In the genomic region with DNA sequence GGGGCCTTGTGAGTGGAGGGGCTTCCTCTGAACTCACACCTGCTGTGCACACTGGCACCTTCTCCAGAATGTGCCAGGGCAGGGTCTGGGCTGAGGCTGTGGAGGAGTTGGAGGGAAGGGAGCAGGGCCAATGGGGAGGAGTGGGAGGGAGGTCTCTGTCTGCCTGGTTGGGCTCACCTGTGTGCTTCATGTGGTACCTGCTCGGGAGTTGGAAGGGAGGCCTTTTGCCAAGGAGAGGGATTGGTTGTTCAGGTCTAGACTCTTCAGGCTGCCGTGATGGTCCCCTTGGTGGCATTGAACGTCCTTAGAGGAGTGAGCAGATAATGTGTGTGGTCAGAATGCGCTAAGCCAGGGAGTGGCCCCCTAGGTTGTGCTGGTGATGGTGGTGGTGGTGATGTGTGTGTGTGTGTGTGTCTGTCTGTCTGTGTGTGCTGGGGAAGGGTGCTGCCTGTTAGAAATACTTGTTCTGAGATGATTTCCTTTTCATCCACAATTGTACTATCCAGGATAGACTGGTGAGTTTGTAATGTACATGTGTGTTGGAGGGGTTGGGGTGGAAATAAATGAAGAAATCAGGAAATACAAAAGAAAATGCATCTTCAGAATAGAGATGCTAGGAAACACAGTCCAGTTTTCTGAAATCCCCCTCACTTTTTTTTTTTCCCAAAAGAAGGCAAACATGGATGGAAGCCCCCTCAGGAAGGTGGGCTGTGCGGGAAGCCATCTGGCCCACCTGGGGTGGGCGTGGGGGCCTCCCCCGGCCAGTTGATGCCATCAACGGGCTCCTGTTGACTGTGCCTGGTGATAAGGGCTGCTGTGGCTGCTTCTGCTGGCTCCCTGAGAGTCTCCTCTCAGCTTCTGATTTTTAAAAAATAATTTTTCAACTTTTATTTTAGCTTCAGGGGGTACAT, we compare ENCODE assay signal across 21 cellular contexts.
"Had no signal": no experiment of that assay in that cellular context is flagged by ENCODE, and none has a peak within 500 bp of the region (broad histone marks: within the 10 kb centered on the region; RNA-seq: fewer than 3 reads in every experiment).

No MANE protein-coding gene starts in this region.

- H3K27me3 ChIP-seq: ovary, right atrium auricular region, thyroid gland had no signal

- H3K27ac Mint-ChIP-seq: naive B cell, type B pancreatic cell had no signal

- DNase-seq: cortex of kidney; effector memory CD4-positive, alpha-beta T cell; left colon; left ventricle myocardium superior; mesendoderm; naive B cell; nucleus accumbens; ovary; small intestine; stimulated activated CD4-positive, alpha-beta T cell treated with anti-CD3 and anti-CD28 coated beads, Interleukin-12 subunit alpha, Interleukin-12 subunit beta, amount 100 ng/mL, for 4 hours; stimulated activated naive CD4-positive, alpha-beta T cell treated with Interleukin-2 at 50 U/mL for 16 hours; thyroid gland had no signal

- FAIRE-seq: small intestine, urothelium cell line had no signal

- H3K27ac ChIP-seq: epithelial cell of prostate, esophagus muscularis mucosa, gastroesophageal sphincter, hepatocyte, ovary, right atrium auricular region, suprapubic skin, thyroid gland had no signal

- H3K4me3 Mint-ChIP-seq: naive B cell had no signal

- H3K4me3 ChIP-seq: esophagus muscularis mucosa, gastroesophageal sphincter, hepatocyte, ovary, right atrium auricular region, suprapubic skin, thyroid gland had no signal

- H3K9me3 ChIP-seq: esophagus muscularis mucosa, gastroesophageal sphincter, ovary, right atrium auricular region, suprapubic skin, thyroid gland had no signal

- H3K9me3 Mint-ChIP-seq: nephron, type B pancreatic cell had no signal

- H3K36me3 Mint-ChIP-seq: type B pancreatic cell had no signal

- ATAC-seq: gastroesophageal sphincter, left colon, left ventricle myocardium superior had no signal

- H3K36me3 ChIP-seq: esophagus muscularis mucosa, gastroesophageal sphincter, ovary, right atrium auricular region, suprapubic skin, thyroid gland had no signal
